Comparison of ENCODE assay signal across 20 cellular contexts in the genomic region with DNA sequence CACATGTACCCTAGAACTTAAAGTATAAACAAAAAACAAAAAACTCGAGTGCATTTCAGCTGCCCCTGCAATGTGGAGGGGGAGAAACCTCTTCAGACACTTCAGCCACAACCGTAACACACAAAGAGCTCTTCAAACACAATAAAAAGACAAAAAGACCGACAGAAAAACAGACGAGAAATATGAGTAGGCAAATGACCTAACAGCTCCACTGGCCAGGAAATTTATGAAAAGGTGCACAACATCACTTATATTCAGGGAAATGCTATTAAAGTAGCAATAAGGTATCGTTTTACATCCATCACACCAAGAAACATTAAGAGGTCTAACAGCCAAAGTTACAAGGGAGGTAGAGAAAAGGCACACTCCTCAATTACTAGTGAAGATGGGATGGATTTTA.
"Had no signal": no experiment of that assay in that cellular context is flagged by ENCODE, and none has a peak within 500 bp of the region (broad histone marks: within the 10 kb centered on the region; RNA-seq: fewer than 3 reads in every experiment).

No MANE protein-coding gene starts in this region.

- H3K9me3 ChIP-seq: gastroesophageal sphincter, heart right ventricle, pancreas, sigmoid colon, spleen, suprapubic skin had no signal

- H3K27me3 Mint-ChIP-seq: activated CD4-positive, alpha-beta memory T cell treated with anti-CD3 and anti-CD28 coated beads for 36 hours; activated CD4-positive, alpha-beta T cell treated with anti-CD3 and anti-CD28 coated beads for 36 hours; activated T-cell treated with anti-CD3 and anti-CD28 coated beads, Interleukin-2, amount 50 U/mL, for 24 hours; stimulated activated naive CD8-positive, alpha-beta T cell treated with anti-CD3 and anti-CD28 coated beads, Interleukin-15, Interleukin-2, amounts not matched to agents 100 ng/mL and 50 ng/mL, for 24 hours; type B pancreatic cell had no signal

- H3K36me3 ChIP-seq: neural progenitor cell, pancreas, sigmoid colon, suprapubic skin had no signal

- H3K4me3 Mint-ChIP-seq: activated CD4-positive, alpha-beta memory T cell treated with anti-CD3 and anti-CD28 coated beads for 36 hours; activated CD4-positive, alpha-beta T cell treated with anti-CD3 and anti-CD28 coated beads for 36 hours; activated CD8-positive, alpha-beta memory T cell treated with anti-CD3 and anti-CD28 coated beads, Interleukin-2, amount 10 ng/mL, durations not matched to agents 7 days and 5 days; activated T-cell treated with anti-CD3 and anti-CD28 coated beads, Interleukin-2, amount 50 U/mL, for 24 hours; neural progenitor cell; stimulated activated naive CD8-positive, alpha-beta T cell treated with anti-CD3 and anti-CD28 coated beads, Interleukin-15, Interleukin-2, amounts not matched to agents 100 ng/mL and 50 ng/mL, for 24 hours; type B pancreatic cell had no signal

- H3K27ac Mint-ChIP-seq: activated CD4-positive, alpha-beta memory T cell treated with anti-CD3 and anti-CD28 coated beads for 36 hours; activated CD4-positive, alpha-beta T cell treated with anti-CD3 and anti-CD28 coated beads for 36 hours; activated CD8-positive, alpha-beta memory T cell treated with anti-CD3 and anti-CD28 coated beads, Interleukin-2, amount 10 ng/mL, durations not matched to agents 7 days and 5 days; activated naive CD4-positive, alpha-beta T cell treated with anti-CD3 and anti-CD28 coated beads, Interleukin-2, amount 50 U/mL, for 72 hours; activated T-cell treated with anti-CD3 and anti-CD28 coated beads, Interleukin-2, amount 50 U/mL, for 24 hours; neural progenitor cell; stimulated activated naive CD8-positive, alpha-beta T cell treated with anti-CD3 and anti-CD28 coated beads, Interleukin-15, Interleukin-2, amounts not matched to agents 100 ng/mL and 50 ng/mL, for 24 hours; type B pancreatic cell had no signal

- H3K27me3 ChIP-seq: dorsolateral prefrontal cortex, gastroesophageal sphincter, heart right ventricle, pancreas, sigmoid colon, suprapubic skin had no signal

- H3K27ac ChIP-seq: gastroesophageal sphincter, heart right ventricle, neural progenitor cell, pancreas, sigmoid colon, spleen, suprapubic skin had no signal

- DNase-seq: activated CD4-positive, alpha-beta memory T cell treated with anti-CD3 and anti-CD28 coated beads for 36 hours; activated CD4-positive, alpha-beta T cell treated with anti-CD3 and anti-CD28 coated beads for 36 hours; activated CD8-positive, alpha-beta memory T cell treated with anti-CD3 and anti-CD28 coated beads, Interleukin-2, amount 10 ng/mL, durations not matched to agents 7 days and 5 days; activated effector memory CD4-positive, alpha-beta T cell treated with Interleukin-2 at 50 U/mL for 16 hours; activated T-cell treated with anti-CD3 and anti-CD28 coated beads, Interleukin-2, amount 50 U/mL, for 24 hours; dorsolateral prefrontal cortex; erythroblast; heart right ventricle; left colon; midbrain; pancreas; sigmoid colon; spleen had no signal

- ATAC-seq: activated CD4-positive, alpha-beta T cell treated with anti-CD3 and anti-CD28 coated beads for 36 hours; activated CD8-positive, alpha-beta memory T cell treated with anti-CD3 and anti-CD28 coated beads, Interleukin-2, amount 10 ng/mL, durations not matched to agents 7 days and 5 days; activated naive CD4-positive, alpha-beta T cell treated with anti-CD3 and anti-CD28 coated beads, Interleukin-2, amount 50 U/mL, for 72 hours; gastroesophageal sphincter; heart right ventricle; left colon; pancreas had no signal

- H3K9me3 Mint-ChIP-seq: activated CD4-positive, alpha-beta memory T cell treated with anti-CD3 and anti-CD28 coated beads for 36 hours; activated T-cell treated with anti-CD3 and anti-CD28 coated beads, Interleukin-2, amount 50 U/mL, for 24 hours; stimulated activated naive CD8-positive, alpha-beta T cell treated with anti-CD3 and anti-CD28 coated beads, Interleukin-15, Interleukin-2, amounts not matched to agents 100 ng/mL and 50 ng/mL, for 24 hours; type B pancreatic cell had no signal

- H3K36me3 Mint-ChIP-seq: activated naive CD4-positive, alpha-beta T cell treated with anti-CD3 and anti-CD28 coated beads, Interleukin-2, amount 50 U/mL, for 72 hours had no signal

- H3K4me3 ChIP-seq: dorsolateral prefrontal cortex, gastroesophageal sphincter, heart right ventricle, lung, neural progenitor cell, pancreas, sigmoid colon, spleen, suprapubic skin had no signal
